ENCODE assay signal across 8 cellular contexts in the genomic region with DNA sequence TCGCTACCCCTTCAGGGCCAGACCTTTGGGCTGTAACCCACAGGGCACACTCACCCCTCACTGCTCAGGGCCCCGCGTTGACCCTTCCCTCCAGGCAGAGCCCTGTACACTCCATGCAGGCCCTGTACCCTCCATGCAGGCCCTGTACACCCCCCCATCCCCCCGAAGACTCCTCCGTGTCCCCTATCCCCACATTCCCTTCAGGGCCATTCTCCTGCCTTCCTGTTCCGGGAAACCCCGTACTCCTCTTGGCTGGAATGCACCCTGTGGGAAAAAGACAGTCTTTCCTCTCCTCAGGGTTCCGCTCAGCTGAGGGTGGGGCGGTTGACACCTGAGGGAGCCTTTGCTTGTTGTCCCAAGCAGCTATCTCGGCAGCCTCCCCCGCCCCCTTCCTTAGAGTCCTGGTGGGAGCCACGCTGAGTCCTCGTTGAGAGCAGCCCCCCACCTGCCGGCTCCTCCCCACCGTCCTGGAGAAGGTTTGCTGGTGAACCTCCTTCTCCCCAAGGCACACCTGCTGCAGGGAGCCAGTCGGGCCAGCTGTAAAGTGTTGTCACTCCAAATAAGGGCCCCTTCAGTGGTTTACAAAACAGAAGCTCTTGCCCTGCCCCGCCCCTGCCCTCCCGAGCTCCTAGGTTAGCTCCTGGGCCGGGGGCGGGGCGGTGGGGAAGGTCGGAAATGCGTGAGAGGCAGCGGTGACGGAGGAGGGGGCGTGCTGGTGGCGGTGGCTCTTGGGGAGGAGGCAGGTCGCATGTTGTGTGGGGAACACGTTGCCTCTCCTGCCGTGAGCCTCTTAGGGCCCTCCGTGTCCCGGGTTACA. TPM values are rescaled to one million over a fixed set of nuclear protein-coding genes. Genes with fewer than 3 reads are reported as not detected.
A peak's percentile ranks its signal among the peaks of the same experiment; 100 is the strongest.
DNase-seq lines count a peak whose midpoint lies in the region; ATAC-seq, FAIRE-seq and TF ChIP-seq lines count a peak whose summit lies in the region.

No MANE protein-coding gene starts in this region.

- no peaks in the 10 kb centered on the region for H3K36me3 Mint-ChIP-seq in activated CD4-positive, alpha-beta memory T cell treated with anti-CD3 and anti-CD28 coated beads for 36 hours
- H3K36me3 Mint-ChIP-seq in effector memory CD8-positive, alpha-beta T cell (ENCODE audit: insufficient read depth): peaks cover 10% of the 10 kb centered on the region

- H3K27me3 ChIP-seq in neutrophil: peaks cover 91% of the 10 kb centered on the region

- no peak overlapping the region for H3K27ac Mint-ChIP-seq in activated CD4-positive, alpha-beta memory T cell treated with anti-CD3 and anti-CD28 coated beads for 36 hours
- H3K27ac Mint-ChIP-seq in effector memory CD8-positive, alpha-beta T cell: peak overlapping the region in 1 of 2 donors; percentile 19

- H3K27ac ChIP-seq in neutrophil: no peak overlapping the region

- no peak for TF ChIP-seq POLR2A in H54 (IDR thresholded peaks at IDR 0.05; ENCODE audit: low read depth, low read length)

- intact Hi-C loops in activated CD4-positive, alpha-beta memory T cell treated with anti-CD3 and anti-CD28 coated beads for 36 hours (cut with micrococcal nuclease): no loop called here

- CTCF ChIA-PET in activated CD4-positive, alpha-beta memory T cell treated with anti-CD3 and anti-CD28 coated beads for 36 hours (lab: Charles Lee): interaction anchor here (0.9 to 2.1 kb wide), 3 partner anchors 8 to 145 kb away, joined by 3 to 10 read pairs (median 3); no protein-coding TSS in a partner anchor

- peaks cover 22% of the 10 kb centered on the region for H3K4me1 Mint-ChIP-seq in activated CD4-positive, alpha-beta memory T cell treated with anti-CD3 and anti-CD28 coated beads for 36 hours (ENCODE audit: low read depth)
- H3K4me1 Mint-ChIP-seq in effector memory CD8-positive, alpha-beta T cell (ENCODE audit: low read depth in 2 of 2): peaks cover 15 to 18% of the 10 kb centered on the region in 2 donors

- POLR2A ChIA-PET in activated CD4-positive, alpha-beta memory T cell treated with anti-CD3 and anti-CD28 coated beads for 36 hours (lab: Charles Lee): interaction anchor here (0.6 kb wide), 1 partner anchor 19 kb away, joined by 3 read pairs; no protein-coding TSS in a partner anchor

- peak overlapping the region; percentile 54 to 56 for H3K4me3 ChIP-seq in neutrophil (ENCODE audit: low read depth in 1 of 2, low read length in 1 of 2)

- no peaks in the 10 kb centered on the region for H3K9me3 Mint-ChIP-seq in activated CD4-positive, alpha-beta memory T cell treated with anti-CD3 and anti-CD28 coated beads for 36 hours
- H3K9me3 Mint-ChIP-seq in effector memory CD8-positive, alpha-beta T cell: no peaks in the 10 kb centered on the region

- DNase-seq in HuH-7 (ENCODE audit: low spot score) (peak; percentile 79), NCI-H2029 (lab: John Stamatoyannopoulos, UW) (no peak), H54 (ENCODE audit: insufficient read length, low spot score) (no peak), NCI-H2196 treated with DMSO at 0.1 percent for 48 hours (lab: John Stamatoyannopoulos, UW; ENCODE audit: unreplicated experiment) (no peak)
- peak; percentile 62 for DNase-seq in activated CD4-positive, alpha-beta memory T cell treated with anti-CD3 and anti-CD28 coated beads for 36 hours
- peak; percentile 11 to 34 (median 26) for DNase-seq in effector memory CD8-positive, alpha-beta T cell

- ATAC-seq in effector memory CD8-positive, alpha-beta T cell (replicated peaks): peak; percentile 57
- ATAC-seq in HG03175 (IDR thresholded peaks at IDR 0.05; ENCODE audit: unreplicated experiment): no peak

- H3K36me3 ChIP-seq in neutrophil: no peaks in the 10 kb centered on the region

- peaks cover 16 to 23% of the 10 kb centered on the region in 2 experiments for H3K4me1 ChIP-seq in neutrophil (ENCODE audit: control insufficient read depth in 1 of 2, insufficient read depth in 1 of 2, low read depth in 1 of 2, low read length in 1 of 2)

- FAIRE-seq in H54 (lab: Jason Lieb, UNC): no peak

- H3K4me3 Mint-ChIP-seq in activated CD4-positive, alpha-beta memory T cell treated with anti-CD3 and anti-CD28 coated beads for 36 hours: peak overlapping the region; percentile 71
- H3K4me3 Mint-ChIP-seq in effector memory CD8-positive, alpha-beta T cell: peak overlapping the region; percentile 72 to 73

- TF ChIP-seq CTCF in neutrophil (IDR thresholded peaks at IDR 0.05): no peak

- peaks cover 24% of the 10 kb centered on the region for H3K27me3 Mint-ChIP-seq in activated CD4-positive, alpha-beta memory T cell treated with anti-CD3 and anti-CD28 coated beads for 36 hours
- H3K27me3 Mint-ChIP-seq in effector memory CD8-positive, alpha-beta T cell: peaks cover 24 to 33% of the 10 kb centered on the region in 2 donors

- H3K9me3 ChIP-seq in neutrophil: no peaks in the 10 kb centered on the region

RNA-seq across cellular contexts. Expression of a gene that starts 1.4 kb away (rescaled TPM):
- total RNA-seq in activated CD4-positive, alpha-beta memory T cell treated with anti-CD3 and anti-CD28 coated beads for 36 hours: 10 to 100 TPM in 1 of 2 experiments, 1 to 10 TPM in 1; 6.3 to 11.6 TPM

RNA-seq across cellular contexts. Expression of a gene that starts 33.3 kb away (rescaled TPM):
- total RNA-seq in activated CD4-positive, alpha-beta memory T cell treated with anti-CD3 and anti-CD28 coated beads for 36 hours: 100 to 1,000 TPM; 411 to 426 TPM

RNA-seq across cellular contexts. Expression of a gene that starts 40.2 kb away (rescaled TPM):
- 10 to 100 TPM; 78.4 to 79.5 TPM for total RNA-seq in activated CD4-positive, alpha-beta memory T cell treated with anti-CD3 and anti-CD28 coated beads for 36 hours

Comparison
In these comparisons a context has a peak if more than half of its experiments do, and no peak if none do; other contexts are left out.
1. DNase-seq: peak in HuH-7 (single experiment), activated CD4-positive, alpha-beta memory T cell treated with anti-CD3 and anti-CD28 coated beads for 36 hours (single experiment) and effector memory CD8-positive, alpha-beta T cell (3 of 3); none in NCI-H2029 (single experiment), H54 (single experiment) and NCI-H2196 treated with DMSO at 0.1 percent for 48 hours (single experiment).